In the genomic region with DNA sequence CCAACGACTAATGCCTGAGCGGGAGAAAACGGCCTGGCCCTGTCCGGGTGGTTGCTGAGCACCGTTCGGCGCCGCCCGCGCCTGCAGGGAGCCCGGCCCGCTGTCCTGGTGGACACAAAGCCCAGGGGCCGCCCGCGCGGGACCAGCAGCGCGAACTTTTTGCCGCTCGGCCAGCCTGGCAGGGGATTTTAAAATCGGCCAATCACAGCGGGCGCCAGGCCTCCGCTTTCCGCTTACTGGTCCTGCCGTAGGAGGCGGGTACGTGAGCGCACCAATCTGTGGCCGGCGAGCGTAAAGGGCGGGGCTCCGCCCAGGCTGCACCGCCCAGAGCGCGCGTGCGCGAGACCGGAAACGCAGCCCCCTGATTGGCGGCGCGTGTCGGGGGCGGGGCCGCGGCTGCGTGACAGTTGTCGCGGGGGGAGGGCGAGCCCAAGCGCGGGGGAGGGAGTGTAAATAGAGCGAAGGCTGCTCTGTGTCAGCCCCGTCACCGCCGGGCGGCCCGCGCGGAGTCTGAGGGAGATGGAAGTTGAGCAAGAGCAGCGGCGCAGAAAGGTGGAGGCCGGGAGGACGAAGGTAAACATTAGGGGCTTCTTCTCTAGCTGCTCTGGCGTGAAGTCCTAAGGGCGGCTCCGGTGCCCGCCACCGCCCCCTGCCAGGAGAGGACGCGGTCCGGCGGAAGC, we compare ENCODE assay signal across 1 cellular context.
A peak's percentile ranks its signal among the peaks of the same experiment; 100 is the strongest.
TF ChIP-seq lines count a peak whose summit lies in the region.

A gene (minus strand): TSS at position 161 of the 680 bp plus-strand sequence. CDS start 1,132 bp downstream, outside the sequence.
A gene with protein sequence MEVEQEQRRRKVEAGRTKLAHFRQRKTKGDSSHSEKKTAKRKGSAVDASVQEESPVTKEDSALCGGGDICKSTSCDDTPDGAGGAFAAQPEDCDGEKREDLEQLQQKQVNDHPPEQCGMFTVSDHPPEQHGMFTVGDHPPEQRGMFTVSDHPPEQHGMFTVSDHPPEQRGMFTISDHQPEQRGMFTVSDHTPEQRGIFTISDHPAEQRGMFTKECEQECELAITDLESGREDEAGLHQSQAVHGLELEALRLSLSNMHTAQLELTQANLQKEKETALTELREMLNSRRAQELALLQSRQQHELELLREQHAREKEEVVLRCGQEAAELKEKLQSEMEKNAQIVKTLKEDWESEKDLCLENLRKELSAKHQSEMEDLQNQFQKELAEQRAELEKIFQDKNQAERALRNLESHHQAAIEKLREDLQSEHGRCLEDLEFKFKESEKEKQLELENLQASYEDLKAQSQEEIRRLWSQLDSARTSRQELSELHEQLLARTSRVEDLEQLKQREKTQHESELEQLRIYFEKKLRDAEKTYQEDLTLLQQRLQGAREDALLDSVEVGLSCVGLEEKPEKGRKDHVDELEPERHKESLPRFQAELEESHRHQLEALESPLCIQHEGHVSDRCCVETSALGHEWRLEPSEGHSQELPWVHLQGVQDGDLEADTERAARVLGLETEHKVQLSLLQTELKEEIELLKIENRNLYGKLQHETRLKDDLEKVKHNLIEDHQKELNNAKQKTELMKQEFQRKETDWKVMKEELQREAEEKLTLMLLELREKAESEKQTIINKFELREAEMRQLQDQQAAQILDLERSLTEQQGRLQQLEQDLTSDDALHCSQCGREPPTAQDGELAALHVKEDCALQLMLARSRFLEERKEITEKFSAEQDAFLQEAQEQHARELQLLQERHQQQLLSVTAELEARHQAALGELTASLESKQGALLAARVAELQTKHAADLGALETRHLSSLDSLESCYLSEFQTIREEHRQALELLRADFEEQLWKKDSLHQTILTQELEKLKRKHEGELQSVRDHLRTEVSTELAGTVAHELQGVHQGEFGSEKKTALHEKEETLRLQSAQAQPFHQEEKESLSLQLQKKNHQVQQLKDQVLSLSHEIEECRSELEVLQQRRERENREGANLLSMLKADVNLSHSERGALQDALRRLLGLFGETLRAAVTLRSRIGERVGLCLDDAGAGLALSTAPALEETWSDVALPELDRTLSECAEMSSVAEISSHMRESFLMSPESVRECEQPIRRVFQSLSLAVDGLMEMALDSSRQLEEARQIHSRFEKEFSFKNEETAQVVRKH (N-terminal part only) (plus strand): TSS at position 447 of the 680 bp plus-strand sequence. CDS start 73 bp downstream, at position 520.

TF ChIP-seq in GM12878, 131 proteins besides CTCF, POLR2A, EP300 and RAD21 (continued from another document and continues in another):
- no peak for TF ChIP-seq NR2C2 (IDR thresholded peaks at IDR 0.05; ENCODE audit: borderline replicate concordance, control insufficient read depth, insufficient read length, low read depth)
- no peak for TF ChIP-seq YY1 (IDR thresholded peaks at IDR 0.05; ENCODE audit: low read depth, low read length)
- TF ChIP-seq, protein P1, sequence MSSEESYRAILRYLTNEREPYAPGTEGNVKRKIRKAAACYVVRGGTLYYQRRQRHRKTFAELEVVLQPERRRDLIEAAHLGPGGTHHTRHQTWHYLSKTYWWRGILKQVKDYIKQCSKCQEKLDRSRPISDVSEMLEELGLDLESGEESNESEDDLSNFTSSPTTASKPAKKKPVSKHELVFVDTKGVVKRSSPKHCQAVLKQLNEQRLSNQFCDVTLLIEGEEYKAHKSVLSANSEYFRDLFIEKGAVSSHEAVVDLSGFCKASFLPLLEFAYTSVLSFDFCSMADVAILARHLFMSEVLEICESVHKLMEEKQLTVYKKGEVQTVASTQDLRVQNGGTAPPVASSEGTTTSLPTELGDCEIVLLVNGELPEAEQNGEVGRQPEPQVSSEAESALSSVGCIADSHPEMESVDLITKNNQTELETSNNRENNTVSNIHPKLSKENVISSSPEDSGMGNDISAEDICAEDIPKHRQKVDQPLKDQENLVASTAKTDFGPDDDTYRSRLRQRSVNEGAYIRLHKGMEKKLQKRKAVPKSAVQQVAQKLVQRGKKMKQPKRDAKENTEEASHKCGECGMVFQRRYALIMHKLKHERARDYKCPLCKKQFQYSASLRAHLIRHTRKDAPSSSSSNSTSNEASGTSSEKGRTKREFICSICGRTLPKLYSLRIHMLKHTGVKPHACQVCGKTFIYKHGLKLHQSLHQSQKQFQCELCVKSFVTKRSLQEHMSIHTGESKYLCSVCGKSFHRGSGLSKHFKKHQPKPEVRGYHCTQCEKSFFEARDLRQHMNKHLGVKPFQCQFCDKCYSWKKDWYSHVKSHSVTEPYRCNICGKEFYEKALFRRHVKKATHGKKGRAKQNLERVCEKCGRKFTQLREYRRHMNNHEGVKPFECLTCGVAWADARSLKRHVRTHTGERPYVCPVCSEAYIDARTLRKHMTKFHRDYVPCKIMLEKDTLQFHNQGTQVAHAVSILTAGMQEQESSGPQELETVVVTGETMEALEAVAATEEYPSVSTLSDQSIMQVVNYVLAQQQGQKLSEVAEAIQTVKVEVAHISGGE (CRISPR knock-in tag; IDR thresholded peaks at IDR 0.05): no peak
- TF ChIP-seq CHD4 (IDR thresholded peaks at IDR 0.05): no peak
- TF ChIP-seq, protein P2, sequence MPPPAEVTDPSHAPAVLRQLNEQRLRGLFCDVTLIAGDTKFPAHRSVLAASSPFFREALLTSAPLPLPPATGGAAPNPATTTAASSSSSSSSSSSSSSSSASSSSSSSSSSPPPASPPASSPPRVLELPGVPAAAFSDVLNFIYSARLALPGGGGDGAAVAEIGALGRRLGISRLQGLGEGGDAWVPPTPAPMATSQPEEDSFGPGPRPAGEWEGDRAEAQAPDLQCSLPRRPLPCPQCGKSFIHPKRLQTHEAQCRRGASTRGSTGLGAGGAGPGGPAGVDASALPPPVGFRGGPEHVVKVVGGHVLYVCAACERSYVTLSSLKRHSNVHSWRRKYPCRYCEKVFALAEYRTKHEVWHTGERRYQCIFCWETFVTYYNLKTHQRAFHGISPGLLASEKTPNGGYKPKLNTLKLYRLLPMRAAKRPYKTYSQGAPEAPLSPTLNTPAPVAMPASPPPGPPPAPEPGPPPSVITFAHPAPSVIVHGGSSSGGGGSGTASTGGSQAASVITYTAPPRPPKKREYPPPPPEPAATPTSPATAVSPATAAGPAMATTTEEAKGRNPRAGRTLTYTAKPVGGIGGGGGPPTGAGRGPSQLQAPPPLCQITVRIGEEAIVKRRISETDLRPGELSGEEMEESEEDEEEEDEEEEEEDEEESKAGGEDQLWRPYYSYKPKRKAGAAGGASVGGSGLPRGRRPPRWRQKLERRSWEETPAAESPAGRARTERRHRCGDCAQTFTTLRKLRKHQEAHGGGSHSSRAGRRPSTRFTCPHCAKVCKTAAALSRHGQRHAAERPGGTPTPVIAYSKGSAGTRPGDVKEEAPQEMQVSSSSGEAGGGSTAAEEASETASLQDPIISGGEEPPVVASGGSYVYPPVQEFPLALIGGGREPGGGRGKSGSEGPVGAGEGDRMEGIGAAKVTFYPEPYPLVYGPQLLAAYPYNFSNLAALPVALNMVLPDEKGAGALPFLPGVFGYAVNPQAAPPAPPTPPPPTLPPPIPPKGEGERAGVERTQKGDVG (CRISPR knock-in tag; IDR thresholded peaks at IDR 0.05): no peak; the same call in 1 of the 2 replicates
- peak; percentile 34 for TF ChIP-seq MYC (IDR thresholded peaks at IDR 0.05; ENCODE audit: insufficient read depth, insufficient read length, insufficient replicate concordance, low read length, severe bottlenecking)
- TF ChIP-seq KAT2A (conservative IDR thresholded peaks at IDR 0.05; ENCODE audit: control insufficient read depth, low read depth, low read length): no peak
- TF ChIP-seq POU2F2 (IDR thresholded peaks at IDR 0.05; ENCODE audit: borderline replicate concordance, low read depth, low read length): no peak
- TF ChIP-seq CHD1 (IDR thresholded peaks at IDR 0.05; ENCODE audit: low read depth, low read length): peak; percentile 94
- TF ChIP-seq SMAD5 (IDR thresholded peaks at IDR 0.05; ENCODE audit: low read depth): peak; percentile 30; the same call in 1 of the 2 replicates
- TF ChIP-seq, protein P3, sequence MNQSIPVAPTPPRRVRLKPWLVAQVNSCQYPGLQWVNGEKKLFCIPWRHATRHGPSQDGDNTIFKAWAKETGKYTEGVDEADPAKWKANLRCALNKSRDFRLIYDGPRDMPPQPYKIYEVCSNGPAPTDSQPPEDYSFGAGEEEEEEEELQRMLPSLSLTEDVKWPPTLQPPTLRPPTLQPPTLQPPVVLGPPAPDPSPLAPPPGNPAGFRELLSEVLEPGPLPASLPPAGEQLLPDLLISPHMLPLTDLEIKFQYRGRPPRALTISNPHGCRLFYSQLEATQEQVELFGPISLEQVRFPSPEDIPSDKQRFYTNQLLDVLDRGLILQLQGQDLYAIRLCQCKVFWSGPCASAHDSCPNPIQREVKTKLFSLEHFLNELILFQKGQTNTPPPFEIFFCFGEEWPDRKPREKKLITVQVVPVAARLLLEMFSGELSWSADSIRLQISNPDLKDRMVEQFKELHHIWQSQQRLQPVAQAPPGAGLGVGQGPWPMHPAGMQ (IDR thresholded peaks at IDR 0.05; ENCODE audit: borderline replicate concordance): no peak
- TF ChIP-seq HDAC2 (IDR thresholded peaks at IDR 0.05): no peak
- peak; percentile 30; the same call in 1 of the 2 replicates for TF ChIP-seq IKZF1 (conservative IDR thresholded peaks at IDR 0.05)
- no peak for TF ChIP-seq SPI1 (IDR thresholded peaks at IDR 0.05; ENCODE audit: borderline replicate concordance, insufficient read depth, low read depth, low read length)
- TF ChIP-seq, protein P4, sequence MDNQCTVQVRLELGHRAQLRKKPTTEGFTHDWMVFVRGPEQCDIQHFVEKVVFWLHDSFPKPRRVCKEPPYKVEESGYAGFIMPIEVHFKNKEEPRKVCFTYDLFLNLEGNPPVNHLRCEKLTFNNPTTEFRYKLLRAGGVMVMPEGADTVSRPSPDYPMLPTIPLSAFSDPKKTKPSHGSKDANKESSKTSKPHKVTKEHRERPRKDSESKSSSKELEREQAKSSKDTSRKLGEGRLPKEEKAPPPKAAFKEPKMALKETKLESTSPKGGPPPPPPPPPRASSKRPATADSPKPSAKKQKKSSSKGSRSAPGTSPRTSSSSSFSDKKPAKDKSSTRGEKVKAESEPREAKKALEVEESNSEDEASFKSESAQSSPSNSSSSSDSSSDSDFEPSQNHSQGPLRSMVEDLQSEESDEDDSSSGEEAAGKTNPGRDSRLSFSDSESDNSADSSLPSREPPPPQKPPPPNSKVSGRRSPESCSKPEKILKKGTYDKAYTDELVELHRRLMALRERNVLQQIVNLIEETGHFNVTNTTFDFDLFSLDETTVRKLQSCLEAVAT (IDR thresholded peaks at IDR 0.05): 0 out of 2 replicates have a peak, but pooled peaks have one; percentile 36
- no peak for TF ChIP-seq IKZF2 (IDR thresholded peaks at IDR 0.05)
- no peak for TF ChIP-seq BMI1 (IDR thresholded peaks at IDR 0.05; ENCODE audit: borderline replicate concordance)
- TF ChIP-seq SMARCA5 (IDR thresholded peaks at IDR 0.05): peak; percentile 91
- no peak for TF ChIP-seq ZZZ3 (IDR thresholded peaks at IDR 0.05; ENCODE audit: control insufficient read depth, insufficient read length, low read depth)
- TF ChIP-seq ZNF207 (IDR thresholded peaks at IDR 0.05; ENCODE audit: borderline replicate concordance): 0 out of 2 replicates have a peak, but pooled peaks have one; percentile 45
- TF ChIP-seq, protein P5, sequence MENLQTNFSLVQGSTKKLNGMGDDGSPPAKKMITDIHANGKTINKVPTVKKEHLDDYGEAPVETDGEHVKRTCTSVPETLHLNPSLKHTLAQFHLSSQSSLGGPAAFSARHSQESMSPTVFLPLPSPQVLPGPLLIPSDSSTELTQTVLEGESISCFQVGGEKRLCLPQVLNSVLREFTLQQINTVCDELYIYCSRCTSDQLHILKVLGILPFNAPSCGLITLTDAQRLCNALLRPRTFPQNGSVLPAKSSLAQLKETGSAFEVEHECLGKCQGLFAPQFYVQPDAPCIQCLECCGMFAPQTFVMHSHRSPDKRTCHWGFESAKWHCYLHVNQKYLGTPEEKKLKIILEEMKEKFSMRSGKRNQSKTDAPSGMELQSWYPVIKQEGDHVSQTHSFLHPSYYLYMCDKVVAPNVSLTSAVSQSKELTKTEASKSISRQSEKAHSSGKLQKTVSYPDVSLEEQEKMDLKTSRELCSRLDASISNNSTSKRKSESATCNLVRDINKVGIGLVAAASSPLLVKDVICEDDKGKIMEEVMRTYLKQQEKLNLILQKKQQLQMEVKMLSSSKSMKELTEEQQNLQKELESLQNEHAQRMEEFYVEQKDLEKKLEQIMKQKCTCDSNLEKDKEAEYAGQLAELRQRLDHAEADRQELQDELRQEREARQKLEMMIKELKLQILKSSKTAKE (IDR thresholded peaks at IDR 0.05; ENCODE audit: low read depth, poor library complexity, severe bottlenecking): no peak
- TF ChIP-seq ATF7 (IDR thresholded peaks at IDR 0.05; ENCODE audit: low read depth): no peak
- no peak for TF ChIP-seq SUZ12 (IDR thresholded peaks at IDR 0.05; ENCODE audit: unreplicated experiment)
- TF ChIP-seq, protein P6, sequence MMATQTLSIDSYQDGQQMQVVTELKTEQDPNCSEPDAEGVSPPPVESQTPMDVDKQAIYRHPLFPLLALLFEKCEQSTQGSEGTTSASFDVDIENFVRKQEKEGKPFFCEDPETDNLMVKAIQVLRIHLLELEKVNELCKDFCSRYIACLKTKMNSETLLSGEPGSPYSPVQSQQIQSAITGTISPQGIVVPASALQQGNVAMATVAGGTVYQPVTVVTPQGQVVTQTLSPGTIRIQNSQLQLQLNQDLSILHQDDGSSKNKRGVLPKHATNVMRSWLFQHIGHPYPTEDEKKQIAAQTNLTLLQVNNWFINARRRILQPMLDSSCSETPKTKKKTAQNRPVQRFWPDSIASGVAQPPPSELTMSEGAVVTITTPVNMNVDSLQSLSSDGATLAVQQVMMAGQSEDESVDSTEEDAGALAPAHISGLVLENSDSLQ (IDR thresholded peaks at IDR 0.05): peak; percentile 93
- no peak for TF ChIP-seq RAD51 (IDR thresholded peaks at IDR 0.05)
- TF ChIP-seq EGR1 (IDR thresholded peaks at IDR 0.05; ENCODE audit: borderline replicate concordance in 1 of 2, low read depth in 2 of 2, low read length in 2 of 2): peak in 1 of 2 experiments; percentile 91; a peak in 2 of 3 replicates
- TF ChIP-seq SMC3 (IDR thresholded peaks at IDR 0.05; ENCODE audit: borderline replicate concordance, low read length): no peak
- TF ChIP-seq, protein P7, sequence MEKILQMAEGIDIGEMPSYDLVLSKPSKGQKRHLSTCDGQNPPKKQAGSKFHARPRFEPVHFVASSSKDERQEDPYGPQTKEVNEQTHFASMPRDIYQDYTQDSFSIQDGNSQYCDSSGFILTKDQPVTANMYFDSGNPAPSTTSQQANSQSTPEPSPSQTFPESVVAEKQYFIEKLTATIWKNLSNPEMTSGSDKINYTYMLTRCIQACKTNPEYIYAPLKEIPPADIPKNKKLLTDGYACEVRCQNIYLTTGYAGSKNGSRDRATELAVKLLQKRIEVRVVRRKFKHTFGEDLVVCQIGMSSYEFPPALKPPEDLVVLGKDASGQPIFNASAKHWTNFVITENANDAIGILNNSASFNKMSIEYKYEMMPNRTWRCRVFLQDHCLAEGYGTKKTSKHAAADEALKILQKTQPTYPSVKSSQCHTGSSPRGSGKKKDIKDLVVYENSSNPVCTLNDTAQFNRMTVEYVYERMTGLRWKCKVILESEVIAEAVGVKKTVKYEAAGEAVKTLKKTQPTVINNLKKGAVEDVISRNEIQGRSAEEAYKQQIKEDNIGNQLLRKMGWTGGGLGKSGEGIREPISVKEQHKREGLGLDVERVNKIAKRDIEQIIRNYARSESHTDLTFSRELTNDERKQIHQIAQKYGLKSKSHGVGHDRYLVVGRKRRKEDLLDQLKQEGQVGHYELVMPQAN (conservative IDR thresholded peaks at IDR 0.05): peak; percentile 99
- no peak; the same call in 1 of the 2 replicates for TF ChIP-seq DPF2 (IDR thresholded peaks at IDR 0.05)
- TF ChIP-seq RELA (IDR thresholded peaks at IDR 0.05; ENCODE audit: borderline replicate concordance, partially characterized antibody): no peak
- TF ChIP-seq SMAD1 (IDR thresholded peaks at IDR 0.05; ENCODE audit: low read depth, partially characterized antibody): no peak
